ENCODE assay signal across 10 cellular contexts in genomic region chr2:219124379-219125110, GRCh38. TPM values are rescaled to one million over a fixed set of nuclear protein-coding genes. Genes with fewer than 3 reads are reported as not detected.
DNase-seq lines count a peak whose midpoint lies in the region; ATAC-seq and TF ChIP-seq lines count a peak whose summit lies in the region.
"Had no signal": no experiment of that assay in that cellular context is flagged by ENCODE, and none has a peak within 500 bp of the region (broad histone marks: within the 10 kb centered on the region; RNA-seq: fewer than 3 reads in every experiment).

No MANE protein-coding gene starts in this region.

- H3K9me2 ChIP-seq in hepatocyte (replicated peaks; ENCODE audit: insufficient read depth) = no peaks in the 10 kb centered on the region

- peak; percentile 84 for ATAC-seq in stimulated activated effector memory CD8-positive, alpha-beta T cell treated with anti-CD3 and anti-CD28 coated beads, Interleukin-12 subunit alpha, Interleukin-12 subunit beta, amount 100 ng/mL, for 72 hours

- H4K20me1 ChIP-seq in hepatocyte (ENCODE audit: insufficient read depth, poor library complexity, severe bottlenecking) = no peaks in the 10 kb centered on the region

- peaks cover 59% of the 10 kb centered on the region for H3K4me1 ChIP-seq in hepatocyte (ENCODE audit: insufficient read depth)

- no peak for TF ChIP-seq CTCF in VCaP (conservative IDR thresholded peaks at IDR 0.05)
- no peak for TF ChIP-seq CTCF in hepatocyte (IDR thresholded peaks at IDR 0.05; ENCODE audit: poor library complexity)

- H3K27ac ChIP-seq in VCaP (peak overlapping the region; percentile 97), hepatocyte (peak overlapping the region; percentile 98)
- H3K27ac ChIP-seq: skin epidermis had no signal

- H3K4me2 ChIP-seq in hepatocyte = peak overlapping the region; percentile 72

- H3K36me3 ChIP-seq in hepatocyte (replicated peaks; ENCODE audit: insufficient read depth, low read depth) = no peaks in the 10 kb centered on the region

- H3K4me3 ChIP-seq in hepatocyte = no peak overlapping the region
- H3K4me3 ChIP-seq: skin epidermis had no signal

- no peaks in the 10 kb centered on the region for H3K9me3 Mint-ChIP-seq in stimulated activated effector memory CD8-positive, alpha-beta T cell treated with anti-CD3 and anti-CD28 coated beads, Interleukin-12 subunit alpha, Interleukin-12 subunit beta, amount 100 ng/mL, for 72 hours

- H3K79me2 ChIP-seq in hepatocyte = peaks cover 17% of the 10 kb centered on the region

- H3K4me3 Mint-ChIP-seq in stimulated activated effector memory CD8-positive, alpha-beta T cell treated with anti-CD3 and anti-CD28 coated beads, Interleukin-12 subunit alpha, Interleukin-12 subunit beta, amount 100 ng/mL, for 72 hours = no peak overlapping the region

- no peaks in the 10 kb centered on the region for H3K27me3 ChIP-seq in hepatocyte

- WGBS in hepatocyte (ENCODE audit: low lambda C conversion rate, missing lambda C conversion rate) = 43% methylated on average over 4 of the region's 4 CpGs

- H3K4me1 Mint-ChIP-seq in stimulated activated effector memory CD8-positive, alpha-beta T cell treated with anti-CD3 and anti-CD28 coated beads, Interleukin-12 subunit alpha, Interleukin-12 subunit beta, amount 100 ng/mL, for 72 hours = peaks cover 32% of the 10 kb centered on the region

- H3K36me3 Mint-ChIP-seq in stimulated activated effector memory CD8-positive, alpha-beta T cell treated with anti-CD3 and anti-CD28 coated beads, Interleukin-12 subunit alpha, Interleukin-12 subunit beta, amount 100 ng/mL, for 72 hours = peaks cover 12% of the 10 kb centered on the region

- no peak overlapping the region for H2AFZ ChIP-seq in hepatocyte

- H3K27ac Mint-ChIP-seq in stimulated activated effector memory CD8-positive, alpha-beta T cell treated with anti-CD3 and anti-CD28 coated beads, Interleukin-12 subunit alpha, Interleukin-12 subunit beta, amount 100 ng/mL, for 72 hours = peak overlapping the region; percentile 53

- DNase-seq in activated T-cell treated with anti-CD3 and anti-CD28 coated beads for 4 hours = peak; percentile 9
- no peak for DNase-seq in activated T-cell treated with anti-CD3 and anti-CD28 coated beads, Interleukin-2, amount 50 U/mL, for 48 hours
- DNase-seq in hepatocyte (ENCODE audit: low spot score) = peak; percentile 79
- peak; percentile 6 to 53 for DNase-seq in stimulated activated effector memory CD8-positive, alpha-beta T cell treated with anti-CD3 and anti-CD28 coated beads, Interleukin-12 subunit alpha, Interleukin-12 subunit beta, amount 100 ng/mL, for 72 hours (ENCODE audit: low spot score in 2 of 2)
- DNase-seq in GM03348 (ENCODE audit: low spot score) = no peak
- DNase-seq in central memory CD4-positive, alpha-beta T cell = no peak
- no peak for DNase-seq in NCI-H1105 (lab: John Stamatoyannopoulos, UW)
- DNase-seq: NCI-H345 had no signal

- no peaks in the 10 kb centered on the region for H3K9me3 ChIP-seq in hepatocyte (ENCODE audit: low read depth)

RNA-seq across cellular contexts. Expression of gene NHEJ1, which starts 36.1 kb away (rescaled TPM):
- 27.8 and 28.2 TPM in 2 replicates for total RNA-seq in hepatocyte
- polyA plus RNA-seq in hepatocyte = 18.1 and 18.2 TPM in 2 replicates

RNA-seq across cellular contexts. Expression of gene SLC23A3, which starts 45.3 kb away (rescaled TPM):
- 1.4 and 1.5 TPM in 2 replicates for total RNA-seq in hepatocyte
- 0.80 and 1.1 TPM in 2 replicates for polyA plus RNA-seq in hepatocyte

RNA-seq across cellular contexts. Expression of gene CNPPD1, which starts 52.2 kb away (rescaled TPM):
- total RNA-seq in hepatocyte = 25.8 and 34.0 TPM in 2 replicates
- 49.4 and 50.8 TPM in 2 replicates for polyA plus RNA-seq in hepatocyte

RNA-seq across cellular contexts. Expression of gene RETREG2, which starts 53.5 kb away (rescaled TPM):
- total RNA-seq in hepatocyte = 89.1 and 93.3 TPM in 2 replicates
- 81.0 and 90.7 TPM in 2 replicates for polyA plus RNA-seq in hepatocyte

Comparison
In these comparisons a context has a peak if more than half of its experiments do, and no peak if none do; other contexts are left out.
1. DNase-seq: peak in activated T-cell treated with anti-CD3 and anti-CD28 coated beads for 4 hours (single experiment), hepatocyte (single experiment) and stimulated activated effector memory CD8-positive, alpha-beta T cell treated with anti-CD3 and anti-CD28 coated beads, Interleukin-12 subunit alpha, Interleukin-12 subunit beta, amount 100 ng/mL, for 72 hours (2 of 2); none in activated T-cell treated with anti-CD3 and anti-CD28 coated beads, Interleukin-2, amount 50 U/mL, for 48 hours (0 of 2), GM03348 (single experiment), central memory CD4-positive, alpha-beta T cell (single experiment) and NCI-H1105 (single experiment).